ENCODE assay signal across 9 cellular contexts in the genomic region with DNA sequence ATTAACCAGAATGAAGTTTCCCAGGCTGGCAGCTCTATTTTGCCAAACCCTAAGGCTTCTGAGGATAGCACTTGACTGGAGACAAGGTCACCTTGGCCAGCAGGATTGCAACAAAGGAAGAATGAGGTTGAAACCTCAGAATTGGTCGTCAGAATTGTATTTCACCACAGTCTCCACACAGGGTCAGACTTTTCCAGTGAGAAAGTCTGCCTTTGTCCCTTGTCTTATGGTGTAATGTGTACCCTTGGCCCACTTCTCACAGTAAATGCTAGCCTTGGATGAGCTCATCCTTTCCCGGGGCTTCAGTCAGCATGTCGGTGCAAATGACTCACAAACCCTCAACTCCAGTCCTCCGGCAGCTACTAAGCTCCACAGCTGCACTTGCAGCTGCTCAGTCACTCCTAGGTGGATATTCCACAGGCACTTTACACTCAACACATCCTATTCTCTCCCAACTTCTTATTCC. TPM values are rescaled to one million over a fixed set of nuclear protein-coding genes. Genes with fewer than 3 reads are reported as not detected.
DNase-seq lines count a peak whose midpoint lies in the region; ATAC-seq and TF ChIP-seq lines count a peak whose summit lies in the region.
"Had no signal": no experiment of that assay in that cellular context is flagged by ENCODE, and none has a peak within 500 bp of the region (broad histone marks: within the 10 kb centered on the region; RNA-seq: fewer than 3 reads in every experiment).

No MANE protein-coding gene starts in this region.

- H3K36me3 Mint-ChIP-seq in T-helper 17 cell (ENCODE audit: low read depth): peaks cover 17% of the 10 kb centered on the region

- H3K27ac Mint-ChIP-seq in T-helper 17 cell: peak overlapping the region; percentile 70

- H3K27me3 Mint-ChIP-seq in T-helper 17 cell: no peaks in the 10 kb centered on the region

- no peak overlapping the region for H3K4me3 Mint-ChIP-seq in T-helper 17 cell

- TF ChIP-seq CTCF in omental fat pad (IDR thresholded peaks at IDR 0.05): no peak

- ATAC-seq in HG03442 (IDR thresholded peaks at IDR 0.05; ENCODE audit: unreplicated experiment) (peak; percentile 53), T-helper 17 cell (no peak), omental fat pad (ENCODE audit: low FRiP score) (peak; percentile 86), HG03378 (IDR thresholded peaks at IDR 0.05; ENCODE audit: unreplicated experiment) (no peak), GM18861 (IDR thresholded peaks at IDR 0.05; ENCODE audit: unreplicated experiment) (no peak), HG02973 (IDR thresholded peaks at IDR 0.05; ENCODE audit: unreplicated experiment) (no peak)

- no peaks in the 10 kb centered on the region for H3K9me3 ChIP-seq in T-helper 17 cell (ENCODE audit: control insufficient read depth, low read length, poor library complexity, severe bottlenecking)
- H3K9me3 ChIP-seq: HAP-1 had no signal

- peaks cover 15% of the 10 kb centered on the region for H3K4me1 Mint-ChIP-seq in T-helper 17 cell

- peak; percentile 91 for DNase-seq in AG20443 (ENCODE audit: low spot score)
- DNase-seq in T-helper 17 cell: no peak
- peak; percentile 99 for DNase-seq in fibroblast of peridontal ligament (ENCODE audit: extremely low read depth)
- DNase-seq in omental fat pad (ENCODE audit: low spot score): no peak

RNA-seq across cellular contexts. Expression of a gene that starts 19.7 kb away (rescaled TPM):
- total RNA-seq in T-helper 17 cell (10 to 100 TPM; 93.4 to 94.3 TPM), omental fat pad (100 to 1,000 TPM in 3 of 4 donors, 10 to 100 TPM in 1; 81.0 to 132 (median 113) TPM)

Comparison
In these comparisons a context has a peak if more than half of its experiments do, and no peak if none do; other contexts are left out.
1. DNase-seq: peak in AG20443 (single experiment) and fibroblast of peridontal ligament (single experiment); none in T-helper 17 cell (0 of 3) and omental fat pad (single experiment).
2. ATAC-seq: peak in HG03442 (single experiment) and omental fat pad (single experiment); none in T-helper 17 cell (single experiment), HG03378 (single experiment), GM18861 (single experiment) and HG02973 (single experiment).